ENCODE assay signal across 12 cellular contexts in the genomic region with DNA sequence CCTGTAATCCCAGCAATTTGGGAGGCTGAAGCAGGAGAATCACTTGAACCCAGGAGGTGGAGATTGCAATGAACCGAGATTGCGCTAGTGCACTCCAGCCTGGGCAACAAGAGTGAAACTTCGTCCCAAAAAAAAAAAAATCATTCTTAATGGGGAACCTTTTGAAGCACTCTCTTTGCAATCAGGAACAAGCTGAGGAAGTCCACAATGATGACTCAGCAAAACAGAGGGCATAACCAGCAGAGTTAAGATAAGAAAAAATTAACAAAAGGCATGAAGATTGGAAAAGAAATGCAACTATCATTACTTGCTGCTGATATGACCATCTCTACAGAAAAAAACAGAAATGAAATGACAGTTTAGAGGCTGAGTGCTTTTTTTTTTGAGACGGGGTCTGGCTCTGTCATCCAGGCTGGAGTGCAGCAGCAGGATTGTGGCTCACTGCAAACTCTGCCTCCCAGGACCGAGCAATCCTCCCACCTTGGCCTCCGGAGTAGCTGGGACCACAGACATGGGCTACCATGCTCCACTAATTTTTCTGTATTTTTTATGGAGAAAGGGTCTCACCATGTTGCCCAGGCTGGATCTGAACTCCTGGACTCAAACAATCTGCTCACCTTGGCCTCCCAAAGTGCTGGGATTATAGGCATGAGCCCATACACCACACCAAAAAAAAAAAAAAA.
A peak's percentile ranks its signal among the peaks of the same experiment; 100 is the strongest.
DNase-seq lines count a peak whose midpoint lies in the region; ATAC-seq, FAIRE-seq and TF ChIP-seq lines count a peak whose summit lies in the region.
"Had no signal": no experiment of that assay in that cellular context is flagged by ENCODE, and none has a peak within 500 bp of the region (broad histone marks: within the 10 kb centered on the region; RNA-seq: fewer than 3 reads in every experiment).

No MANE protein-coding gene starts in this region.

- ATAC-seq in GM23338 (no peak), omental fat pad (ENCODE audit: low FRiP score) (peak; percentile 35), GM21619 (IDR thresholded peaks at IDR 0.05; ENCODE audit: unreplicated experiment) (no peak)
- ATAC-seq: HCT116 had no signal

- H3K79me2 ChIP-seq in GM23338 (replicated peaks; ENCODE audit: insufficient read depth) = no peaks in the 10 kb centered on the region

- H3K27me3 ChIP-seq in GM23338 (ENCODE audit: insufficient read depth) = no peaks in the 10 kb centered on the region
- H3K27me3 ChIP-seq: breast epithelium had no signal

- H3K9me2 ChIP-seq in GM23338 (ENCODE audit: insufficient read depth) = no peaks in the 10 kb centered on the region

- H3K4me1 ChIP-seq in GM23338 (ENCODE audit: insufficient read depth) = no peaks in the 10 kb centered on the region
- H3K4me1 ChIP-seq: breast epithelium had no signal

- peak overlapping the region; percentile 87 for H3K27ac Mint-ChIP-seq in GM23338

- H3K27me3 Mint-ChIP-seq in GM23338 (ENCODE audit: insufficient read depth, low read depth, poor library complexity) = peaks cover 3% of the 10 kb centered on the region

- H3K4me2 ChIP-seq in GM23338 = no peak overlapping the region

- H3K36me3 Mint-ChIP-seq in GM23338 (ENCODE audit: low read depth) = peaks cover 16% of the 10 kb centered on the region

- H3K4me3 ChIP-seq in GM23338 (no peak overlapping the region), coronary artery (no peak overlapping the region)
- H3K4me3 ChIP-seq: breast epithelium had no signal

- DNase-seq in GM23338 (ENCODE audit: low spot score) (no peak), RCC 7860 (ENCODE audit: low spot score) (peak; percentile 42), coronary artery (ENCODE audit: low spot score) (no peak), omental fat pad (ENCODE audit: low spot score) (no peak), NCI-H1694 treated with DMSO at 0.1 percent for 48 hours (lab: John Stamatoyannopoulos, UW) (no peak), NCI-H2196 treated with DMSO at 0.1 percent for 48 hours (lab: John Stamatoyannopoulos, UW; ENCODE audit: unreplicated experiment) (no peak)
- DNase-seq: stimulated activated CD4-positive, alpha-beta T cell treated with anti-CD3 and anti-CD28 coated beads, Interleukin-15, amount 100 ng/mL, for 24 hours; T-helper 9 cell had no signal

- H4K20me1 ChIP-seq in GM23338 (replicated peaks; ENCODE audit: insufficient read depth) = no peaks in the 10 kb centered on the region

- no peaks in the 10 kb centered on the region for H3K36me3 ChIP-seq in GM23338 (ENCODE audit: insufficient read depth)
- H3K36me3 ChIP-seq: breast epithelium had no signal

- H3K27ac ChIP-seq in GM23338 (ENCODE audit: low read depth) (0 out of 2 replicates have a peak overlapping the region, but pooled peaks have one; percentile 8), coronary artery (peak overlapping the region; percentile 9 to 48)

- H3F3A ChIP-seq in GM23338 (replicated peaks; ENCODE audit: low read depth) = 0 out of 2 replicates have a peak, but pooled peaks cover 4% of the 10 kb centered on the region

- TF ChIP-seq CTCF in GM23338 (conservative IDR thresholded peaks at IDR 0.05; ENCODE audit: low read depth in 2 of 2) (no peak), coronary artery (IDR thresholded peaks at IDR 0.05) (no peak), omental fat pad (IDR thresholded peaks at IDR 0.05) (no peak)

- H3K9me3 Mint-ChIP-seq in GM23338 = peaks cover 2% of the 10 kb centered on the region; the same call in 1 of the 3 replicates

- FAIRE-seq in RCC 7860 (lab: Jason Lieb, UNC) = no peak
- FAIRE-seq: keratinocyte had no signal

- no peak overlapping the region for H3K4me3 Mint-ChIP-seq in GM23338

- H2AFZ ChIP-seq in GM23338 = no peak overlapping the region

- peaks cover 2% of the 10 kb centered on the region; the same call in 2 of the 3 replicates for H3K4me1 Mint-ChIP-seq in GM23338

TF ChIP-seq in GM23338, 12 proteins besides CTCF, POLR2A, EP300 and RAD21:
- TF ChIP-seq EZH2 (IDR thresholded peaks at IDR 0.05; ENCODE audit: low read depth, unreplicated experiment) = no peak
- no peak for TF ChIP-seq ZNF114 (CRISPR knock-in tag; IDR thresholded peaks at IDR 0.05)
- TF ChIP-seq EZH2phosphoT487 (IDR thresholded peaks at IDR 0.05; ENCODE audit: unreplicated experiment) = no peak
- TF ChIP-seq ZNF331 (CRISPR knock-in tag; IDR thresholded peaks at IDR 0.05; ENCODE audit: low read depth) = no peak
- TF ChIP-seq NANOG (IDR thresholded peaks at IDR 0.05; ENCODE audit: borderline replicate concordance) = no peak
- no peak for TF ChIP-seq CREB1 (CRISPR knock-in tag; IDR thresholded peaks at IDR 0.05; ENCODE audit: low read depth)
- TF ChIP-seq, protein P1, sequence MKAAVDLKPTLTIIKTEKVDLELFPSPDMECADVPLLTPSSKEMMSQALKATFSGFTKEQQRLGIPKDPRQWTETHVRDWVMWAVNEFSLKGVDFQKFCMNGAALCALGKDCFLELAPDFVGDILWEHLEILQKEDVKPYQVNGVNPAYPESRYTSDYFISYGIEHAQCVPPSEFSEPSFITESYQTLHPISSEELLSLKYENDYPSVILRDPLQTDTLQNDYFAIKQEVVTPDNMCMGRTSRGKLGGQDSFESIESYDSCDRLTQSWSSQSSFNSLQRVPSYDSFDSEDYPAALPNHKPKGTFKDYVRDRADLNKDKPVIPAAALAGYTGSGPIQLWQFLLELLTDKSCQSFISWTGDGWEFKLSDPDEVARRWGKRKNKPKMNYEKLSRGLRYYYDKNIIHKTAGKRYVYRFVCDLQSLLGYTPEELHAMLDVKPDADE (IDR thresholded peaks at IDR 0.05) = no peak
- no peak for TF ChIP-seq REST (IDR thresholded peaks at IDR 0.05; ENCODE audit: unreplicated experiment)
- no peak for TF ChIP-seq POLR2AphosphoS5 (IDR thresholded peaks at IDR 0.05; ENCODE audit: low read depth)
- no peak for TF ChIP-seq JUNB (IDR thresholded peaks at IDR 0.05; ENCODE audit: unreplicated experiment)
